Comparison of ENCODE assay signal across 23 cellular contexts in the genomic region with DNA sequence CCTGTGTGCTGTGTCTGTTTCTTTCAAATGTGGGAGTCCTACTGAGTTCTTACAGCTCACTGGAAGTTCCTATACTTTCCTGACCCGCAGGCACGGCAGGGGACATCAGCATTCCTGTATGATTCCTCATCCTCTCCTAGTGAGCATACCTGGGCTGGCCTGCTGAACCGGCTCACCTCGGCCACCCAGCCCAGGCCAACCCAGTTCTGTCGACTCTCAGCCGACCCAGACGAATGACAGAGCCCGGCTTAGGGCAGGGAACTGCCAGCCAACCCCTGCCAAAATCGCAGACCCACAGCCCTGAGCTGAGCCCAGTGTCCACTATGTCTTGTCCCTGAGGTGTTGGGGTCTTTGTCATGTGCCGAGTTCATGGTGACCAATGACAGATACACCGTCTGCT.
DNase-seq lines count a peak whose midpoint lies in the region; ATAC-seq and TF ChIP-seq lines count a peak whose summit lies in the region.
"Had no signal": no experiment of that assay in that cellular context is flagged by ENCODE, and none has a peak within 500 bp of the region (broad histone marks: within the 10 kb centered on the region; RNA-seq: fewer than 3 reads in every experiment).

No MANE protein-coding gene starts in this region.

- H3K36me3 ChIP-seq in Caco-2 (ENCODE audit: control insufficient read depth, insufficient read depth, low read length) = no peaks in the 10 kb centered on the region
- no peaks in the 10 kb centered on the region for H3K36me3 ChIP-seq in HUES64 (ENCODE audit: insufficient read depth, low read length)
- no peaks in the 10 kb centered on the region for H3K36me3 ChIP-seq in neuronal stem cell (replicated peaks in 1 of 2; ENCODE audit: control insufficient read depth in 2 of 2, insufficient read depth in 2 of 2, low read length in 2 of 2)
- H3K36me3 ChIP-seq: colonic mucosa, uterus had no signal

- POLR2A ChIA-PET in Caco-2 (lab: Charles Lee) = no interaction called here

- no peak overlapping the region for H2BK12ac ChIP-seq in neuronal stem cell (ENCODE audit: low read length)

- H3K9me3 ChIP-seq in Caco-2 (no peaks in the 10 kb centered on the region), HUES64 (ENCODE audit: insufficient read depth, low read depth, low read length) (no peaks in the 10 kb centered on the region), neuronal stem cell (replicated peaks in 1 of 2; ENCODE audit: control insufficient read depth in 2 of 2, insufficient read depth in 1 of 2, low read depth in 1 of 2, low read length in 2 of 2) (no peaks in the 10 kb centered on the region)
- H3K9me3 ChIP-seq: colonic mucosa, uterus had no signal

- H2AK5ac ChIP-seq in neuronal stem cell (ENCODE audit: low read depth, low read length) = no peak overlapping the region

- H3K4ac ChIP-seq in neuronal stem cell (ENCODE audit: low read length) = no peak overlapping the region

- H4K91ac ChIP-seq in neuronal stem cell (ENCODE audit: low read depth, low read length, poor library complexity) = no peak overlapping the region

- H3K9ac ChIP-seq in HUES64 (ENCODE audit: low read depth, low read length) (peak overlapping the region; percentile 16; the same call in 1 of the 2 replicates), neuronal stem cell (ENCODE audit: low read depth, low read length, poor library complexity) (no peak overlapping the region)
- H3K9ac ChIP-seq: parathyroid adenoma had no signal

- no peak overlapping the region for H2BK5ac ChIP-seq in neuronal stem cell (ENCODE audit: low read length)

- no peak overlapping the region for H3K23ac ChIP-seq in neuronal stem cell (ENCODE audit: low read depth, low read length, poor library complexity)

- intact Hi-C loops in Caco-2 (cut with micrococcal nuclease; ENCODE audit: unreplicated experiment) (loop anchor here (10.0 kb wide), 1 partner anchor 57 kb away; no protein-coding TSS in a partner anchor), posterior cingulate gyrus (cut with DNase I) (no loop called here)

- H3K4me2 ChIP-seq in neuronal stem cell (ENCODE audit: insufficient read depth, low read length, poor library complexity, severe bottlenecking) = no peak overlapping the region

- H3K4me1 ChIP-seq in Caco-2 (peaks cover 16% of the 10 kb centered on the region), HUES64 (ENCODE audit: insufficient read depth, low read length) (peaks cover 15% of the 10 kb centered on the region), neuronal stem cell (ENCODE audit: control insufficient read depth in 2 of 2, insufficient read depth in 1 of 2, low read depth in 1 of 2, low read length in 2 of 2) (peaks cover 0 to 4% of the 10 kb centered on the region in 2 donors)
- H3K4me1 ChIP-seq: colonic mucosa, parathyroid adenoma, uterus had no signal

- no peak for TF ChIP-seq CTCF in Caco-2 (IDR thresholded peaks at IDR 0.05; ENCODE audit: insufficient read depth in 1 of 2, low read depth in 1 of 2, low read length in 1 of 2, severe bottlenecking in 1 of 2, unreplicated experiment in 1 of 2)

- ATAC-seq in HG02610 (IDR thresholded peaks at IDR 0.05; ENCODE audit: unreplicated experiment) = no peak
- ATAC-seq in GM18502 (IDR thresholded peaks at IDR 0.05; ENCODE audit: poor library complexity, unreplicated experiment) = no peak
- ATAC-seq in HG02981 (IDR thresholded peaks at IDR 0.05; ENCODE audit: unreplicated experiment) = no peak
- ATAC-seq: naive thymus-derived CD8-positive, alpha-beta T cell; stimulated activated naive CD8-positive, alpha-beta T cell treated with anti-CD3 and anti-CD28 coated beads, Interleukin-15, amount 100 ng/mL, for 72 hours had no signal

- H3K4me3 ChIP-seq in Caco-2 (ENCODE audit: low read depth, low read length) (no peak overlapping the region), HUES64 (ENCODE audit: low read length) (no peak overlapping the region), neuronal stem cell (ENCODE audit: low read length in 2 of 2) (no peak overlapping the region)
- H3K4me3 ChIP-seq: colonic mucosa, uterus had no signal

- H2BK120ac ChIP-seq in neuronal stem cell (ENCODE audit: low read depth, low read length) = no peak overlapping the region

- no peaks in the 10 kb centered on the region for H3K27me3 ChIP-seq in Caco-2 (replicated peaks; ENCODE audit: control insufficient read depth, insufficient read depth, low read length)
- H3K27me3 ChIP-seq in HUES64 (ENCODE audit: insufficient read depth, low read length) = no peaks in the 10 kb centered on the region
- H3K27me3 ChIP-seq in neuronal stem cell (ENCODE audit: control insufficient read depth in 3 of 3, insufficient read depth in 3 of 3, low read depth in 1 of 3, low read length in 3 of 3) = no peaks in the 10 kb centered on the region
- H3K27me3 ChIP-seq: colonic mucosa, uterus had no signal

- peak overlapping the region; percentile 69 for H3K27ac Mint-ChIP-seq in Caco-2 (ENCODE audit: unreplicated experiment)
- H3K27ac Mint-ChIP-seq: activated naive CD8-positive, alpha-beta T cell treated with anti-CD3 and anti-CD28 coated beads, Interleukin-2, amount 10 ng/mL, durations not matched to agents 7 days and 5 days; brain; CD4-positive, CD25-positive, alpha-beta regulatory T cell; naive thymus-derived CD8-positive, alpha-beta T cell; stimulated activated naive CD8-positive, alpha-beta T cell treated with anti-CD3 and anti-CD28 coated beads, Interleukin-15, amount 100 ng/mL, for 72 hours had no signal

- H3K79me1 ChIP-seq in neuronal stem cell (ENCODE audit: low read depth, low read length) = no peaks in the 10 kb centered on the region

- H3K14ac ChIP-seq in neuronal stem cell (ENCODE audit: low read length) = no peak overlapping the region

- no peak overlapping the region for H4K8ac ChIP-seq in neuronal stem cell (ENCODE audit: low read depth, low read length)

- CTCF ChIA-PET in Caco-2 (lab: Charles Lee) = no interaction called here

- H3K9me3 Mint-ChIP-seq in Caco-2 (ENCODE audit: unreplicated experiment) = no peaks in the 10 kb centered on the region
- H3K9me3 Mint-ChIP-seq: activated naive CD8-positive, alpha-beta T cell treated with anti-CD3 and anti-CD28 coated beads, Interleukin-2, amount 10 ng/mL, durations not matched to agents 7 days and 5 days; naive thymus-derived CD8-positive, alpha-beta T cell; stimulated activated naive CD8-positive, alpha-beta T cell treated with anti-CD3 and anti-CD28 coated beads, Interleukin-15, amount 100 ng/mL, for 72 hours had no signal

- H3K18ac ChIP-seq in neuronal stem cell (ENCODE audit: low read length) = peak overlapping the region; percentile 56

- H3K27me3 Mint-ChIP-seq in Caco-2 (ENCODE audit: insufficient read depth, unreplicated experiment) = no peaks in the 10 kb centered on the region
- H3K27me3 Mint-ChIP-seq: activated naive CD8-positive, alpha-beta T cell treated with anti-CD3 and anti-CD28 coated beads, Interleukin-2, amount 10 ng/mL, durations not matched to agents 7 days and 5 days; CD4-positive, CD25-positive, alpha-beta regulatory T cell; stimulated activated naive CD8-positive, alpha-beta T cell treated with anti-CD3 and anti-CD28 coated beads, Interleukin-15, amount 100 ng/mL, for 72 hours had no signal

- H3K27ac ChIP-seq in HUES64 (ENCODE audit: low read depth, low read length) (peak overlapping the region; percentile 69), neuronal stem cell (replicated peaks; ENCODE audit: low read length) (no peak overlapping the region)
- H3K27ac ChIP-seq: colonic mucosa, parathyroid adenoma, uterus had no signal

- 36% methylated on average over 11 of the region's 11 CpGs for WGBS in HUES64
- no CpG with 5 or more reads among the region's 11 CpGs for WGBS in neuronal stem cell (ENCODE audit: extremely low coverage in 2 of 2, insufficient read length in 2 of 2, insufficient replicate concordance in 1 of 2), 2 donors

- DNase-seq in Caco-2 (peak; percentile 72 to 80), ecto neural progenitor cell (ENCODE audit: low spot score) (peak; percentile 52), neuronal stem cell (ENCODE audit: low spot score) (no peak), posterior cingulate gyrus (no peak)
- DNase-seq: activated CD4-positive, CD25-positive, alpha-beta regulatory T cell; activated naive CD8-positive, alpha-beta T cell treated with anti-CD3 and anti-CD28 coated beads, Interleukin-2, amount 10 ng/mL, durations not matched to agents 7 days and 5 days; CD4-positive, CD25-positive, alpha-beta regulatory T cell; colonic mucosa; DMS153; kidney glomerular epithelial cell; mesenchymal stem cell; naive thymus-derived CD8-positive, alpha-beta T cell; NCI-H1436 treated with DMSO at 0.1 percent for 48 hours; NCI-H748 treated with DMSO at 0.1 percent for 48 hours; stimulated activated CD4-positive, alpha-beta T cell treated with anti-CD3 and anti-CD28 coated beads, Interleukin-4, amount 100 ng/mL, for 1 hour; stimulated activated naive CD8-positive, alpha-beta T cell treated with anti-CD3 and anti-CD28 coated beads, Interleukin-15, amount 100 ng/mL, for 72 hours; uterus had no signal

- H3K4me3 Mint-ChIP-seq in Caco-2 (ENCODE audit: unreplicated experiment) = peak overlapping the region; percentile 18
- H3K4me3 Mint-ChIP-seq: activated naive CD8-positive, alpha-beta T cell treated with anti-CD3 and anti-CD28 coated beads, Interleukin-2, amount 10 ng/mL, durations not matched to agents 7 days and 5 days; brain; CD4-positive, CD25-positive, alpha-beta regulatory T cell; naive thymus-derived CD8-positive, alpha-beta T cell; stimulated activated naive CD8-positive, alpha-beta T cell treated with anti-CD3 and anti-CD28 coated beads, Interleukin-15, amount 100 ng/mL, for 72 hours had no signal

- no peaks in the 10 kb centered on the region for H3K36me3 Mint-ChIP-seq in Caco-2 (ENCODE audit: insufficient read depth, unreplicated experiment)
- H3K36me3 Mint-ChIP-seq: activated naive CD8-positive, alpha-beta T cell treated with anti-CD3 and anti-CD28 coated beads, Interleukin-2, amount 10 ng/mL, durations not matched to agents 7 days and 5 days; brain; CD4-positive, CD25-positive, alpha-beta regulatory T cell had no signal

- no TSS peak for BruUV-seq in Caco-2 (replicated peaks; lab: Mats Ljungman, UMichigan)

- H2BK15ac ChIP-seq in neuronal stem cell (ENCODE audit: low read length) = no peak overlapping the region

- no peak overlapping the region for H2AFZ ChIP-seq in neuronal stem cell (ENCODE audit: low read length)
- H2AFZ ChIP-seq: parathyroid adenoma had no signal

- H3K4me1 Mint-ChIP-seq in Caco-2 (ENCODE audit: low read depth, unreplicated experiment) = peaks cover 7% of the 10 kb centered on the region
- H3K4me1 Mint-ChIP-seq: activated naive CD8-positive, alpha-beta T cell treated with anti-CD3 and anti-CD28 coated beads, Interleukin-2, amount 10 ng/mL, durations not matched to agents 7 days and 5 days; naive thymus-derived CD8-positive, alpha-beta T cell; stimulated activated naive CD8-positive, alpha-beta T cell treated with anti-CD3 and anti-CD28 coated beads, Interleukin-15, amount 100 ng/mL, for 72 hours had no signal

Comparison
In these comparisons a context has a peak if more than half of its experiments do, and no peak if none do; other contexts are left out.
1. DNase-seq: peak in Caco-2 (2 of 2) and ecto neural progenitor cell (single experiment); none in neuronal stem cell (single experiment) and posterior cingulate gyrus (0 of 10).